17 cellular contexts compared by ENCODE assay signal in genomic region chr1:202628646-202629215, GRCh38.
A peak's percentile ranks its signal among the peaks of the same experiment; 100 is the strongest.
DNase-seq lines count a peak whose midpoint lies in the region; ATAC-seq, FAIRE-seq and TF ChIP-seq lines count a peak whose summit lies in the region.
"Had no signal": no experiment of that assay in that cellular context is flagged by ENCODE, and none has a peak within 500 bp of the region (broad histone marks: within the 10 kb centered on the region; RNA-seq: fewer than 3 reads in every experiment).

No MANE protein-coding gene starts in this region.

- H3K9me2 ChIP-seq in DOHH2 (replicated peaks; ENCODE audit: control insufficient read depth, low read length) = no peaks in the 10 kb centered on the region

- FAIRE-seq in H54 (lab: Jason Lieb, UNC) = no peak

- H3K27ac ChIP-seq in DOHH2 (ENCODE audit: low read depth, low read length) = no peak overlapping the region
- no peak overlapping the region for H3K27ac ChIP-seq in adrenal gland
- H3K27ac ChIP-seq: C4-2B, esophagus squamous epithelium, lower lobe of right lung, tibial artery had no signal

- H3K27me3 ChIP-seq in DOHH2 (ENCODE audit: control insufficient read depth, low read length) = 0 out of 2 replicates have a peak, but pooled peaks cover 5% of the 10 kb centered on the region
- no peaks in the 10 kb centered on the region for H3K27me3 ChIP-seq in HAP-1 (ENCODE audit: low read depth)
- no peaks in the 10 kb centered on the region for H3K27me3 ChIP-seq in adrenal gland

- H3K9me3 Mint-ChIP-seq in T-helper 2 cell treated with Interferon-gamma antibody and Interleukin-4, amounts not matched to agents 5 μg/mL and 100 μg/mL, for 36 hours = no peaks in the 10 kb centered on the region
- H3K9me3 Mint-ChIP-seq in activated naive CD8-positive, alpha-beta T cell treated with anti-CD3 and anti-CD28 coated beads, Interleukin-2, amount 10 ng/mL, durations not matched to agents 7 days and 5 days = no peaks in the 10 kb centered on the region
- H3K9me3 Mint-ChIP-seq in neural crest cell = no peaks in the 10 kb centered on the region
- H3K9me3 Mint-ChIP-seq: brain had no signal

- H3K4me3 ChIP-seq in DOHH2 (ENCODE audit: low read length) (no peak overlapping the region), HAP-1 (no peak overlapping the region), adrenal gland (no peak overlapping the region)
- H3K4me3 ChIP-seq: esophagus squamous epithelium, lower lobe of right lung, tibial artery had no signal

- 0 out of 2 replicates have a peak overlapping the region, but pooled peaks have one; percentile 24 for H3K4me2 ChIP-seq in DOHH2 (ENCODE audit: low read length)

- peaks cover 26% of the 10 kb centered on the region for H3K4me1 Mint-ChIP-seq in T-helper 2 cell treated with Interferon-gamma antibody and Interleukin-4, amounts not matched to agents 5 μg/mL and 100 μg/mL, for 36 hours (ENCODE audit: low read depth)
- H3K4me1 Mint-ChIP-seq in activated naive CD8-positive, alpha-beta T cell treated with anti-CD3 and anti-CD28 coated beads, Interleukin-2, amount 10 ng/mL, durations not matched to agents 7 days and 5 days = peaks cover 22% of the 10 kb centered on the region
- H3K4me1 Mint-ChIP-seq in neural crest cell = no peaks in the 10 kb centered on the region

- H3K27me3 Mint-ChIP-seq in T-helper 2 cell treated with Interferon-gamma antibody and Interleukin-4, amounts not matched to agents 5 μg/mL and 100 μg/mL, for 36 hours (ENCODE audit: low read depth) = peaks cover 37% of the 10 kb centered on the region
- peaks cover 37% of the 10 kb centered on the region for H3K27me3 Mint-ChIP-seq in activated naive CD8-positive, alpha-beta T cell treated with anti-CD3 and anti-CD28 coated beads, Interleukin-2, amount 10 ng/mL, durations not matched to agents 7 days and 5 days
- H3K27me3 Mint-ChIP-seq in neural crest cell (ENCODE audit: low read depth) = peaks cover 11% of the 10 kb centered on the region

- H3K9me3 ChIP-seq in DOHH2 (ENCODE audit: control insufficient read depth, insufficient read depth, low read length) (peaks cover 4% of the 10 kb centered on the region; the same call in 1 of the 2 replicates), HAP-1 (no peaks in the 10 kb centered on the region), adrenal gland (replicated peaks in 1 of 3) (no peaks in the 10 kb centered on the region)
- H3K9me3 ChIP-seq: esophagus squamous epithelium, lower lobe of right lung, tibial artery had no signal

- H3K27ac Mint-ChIP-seq in T-helper 2 cell treated with Interferon-gamma antibody and Interleukin-4, amounts not matched to agents 5 μg/mL and 100 μg/mL, for 36 hours = peak overlapping the region; percentile 81
- H3K27ac Mint-ChIP-seq in activated naive CD8-positive, alpha-beta T cell treated with anti-CD3 and anti-CD28 coated beads, Interleukin-2, amount 10 ng/mL, durations not matched to agents 7 days and 5 days = peak overlapping the region; percentile 26
- peak overlapping the region; percentile 91 for H3K27ac Mint-ChIP-seq in neural crest cell (ENCODE audit: unreplicated experiment)

- no peak for TF ChIP-seq CTCF in DOHH2 (IDR thresholded peaks at IDR 0.05; ENCODE audit: low read depth, low read length, poor library complexity, severe bottlenecking)
- TF ChIP-seq CTCF in neural crest cell (conservative IDR thresholded peaks at IDR 0.05) = no peak
- TF ChIP-seq CTCF in adrenal gland (IDR thresholded peaks at IDR 0.05) = no peak

- peak; percentile 7 for ATAC-seq in activated naive CD8-positive, alpha-beta T cell treated with anti-CD3 and anti-CD28 coated beads, Interleukin-2, amount 10 ng/mL, durations not matched to agents 7 days and 5 days (ENCODE audit: low read depth)

- POLR2A ChIA-PET in activated naive CD8-positive, alpha-beta T cell treated with anti-CD3 and anti-CD28 coated beads, Interleukin-2, amount 10 ng/mL, durations not matched to agents 7 days and 5 days (lab: Charles Lee) = no interaction called here

- H3K4me1 ChIP-seq in DOHH2 (ENCODE audit: control insufficient read depth, low read length) (peaks cover 33% of the 10 kb centered on the region), HAP-1 (no peaks in the 10 kb centered on the region), adrenal gland (replicated peaks in 1 of 2) (no peaks in the 10 kb centered on the region)

- no peaks in the 10 kb centered on the region for H4K20me1 ChIP-seq in DOHH2 (ENCODE audit: control insufficient read depth, insufficient read depth, low read depth, low read length)

- no peaks in the 10 kb centered on the region for H3K79me2 ChIP-seq in DOHH2 (ENCODE audit: control insufficient read depth, low read length)

- DNase-seq in T-helper 2 cell treated with Interferon-gamma antibody and Interleukin-4, amounts not matched to agents 5 μg/mL and 100 μg/mL, for 36 hours (ENCODE audit: low spot score) = no peak
- DNase-seq in T-helper 2 cell (no peak), neural crest cell (ENCODE audit: low read depth, low spot score) (no peak), HAP-1 (ENCODE audit: low spot score in 2 of 2) (no peak), H54 (ENCODE audit: insufficient read length, low spot score) (no peak), adrenal gland (no peak)
- no peak for DNase-seq in activated naive CD8-positive, alpha-beta T cell treated with anti-CD3 and anti-CD28 coated beads, Interleukin-2, amount 10 ng/mL, durations not matched to agents 7 days and 5 days
- DNase-seq: activated gamma-delta T cell, esophagus squamous epithelium, glutamatergic neuron, lower lobe of right lung, NCI-H1694, NCI-H2227 treated with DMSO at 0.1 percent for 48 hours, tibial artery had no signal

- intact Hi-C loops in adrenal gland (cut with DNase I) = no loop called here

- in situ Hi-C loops in HAP-1 (cut with MboI; ENCODE audit: low sequenced_read_pairs) = no loop called here

- no peaks in the 10 kb centered on the region for H3F3A ChIP-seq in DOHH2 (ENCODE audit: control insufficient read depth, insufficient read depth)

- TF ChIP-seq POLR2A in H54 (IDR thresholded peaks at IDR 0.05; ENCODE audit: low read depth, low read length) = no peak
- no peak for TF ChIP-seq POLR2A in adrenal gland (IDR thresholded peaks at IDR 0.05)

- WGBS in adrenal gland, 4 donors = 79 to 88% (median 83%) methylated on average over 7 of the region's 7 CpGs

- no peaks in the 10 kb centered on the region for H3K36me3 ChIP-seq in DOHH2 (ENCODE audit: control insufficient read depth, low read length)
- H3K36me3 ChIP-seq in HAP-1 (replicated peaks) = no peaks in the 10 kb centered on the region
- no peaks in the 10 kb centered on the region for H3K36me3 ChIP-seq in adrenal gland (replicated peaks in 1 of 2)
- H3K36me3 ChIP-seq: esophagus squamous epithelium, lower lobe of right lung, tibial artery had no signal

- H3K36me3 Mint-ChIP-seq in T-helper 2 cell treated with Interferon-gamma antibody and Interleukin-4, amounts not matched to agents 5 μg/mL and 100 μg/mL, for 36 hours (ENCODE audit: low read depth) = no peaks in the 10 kb centered on the region
- no peaks in the 10 kb centered on the region for H3K36me3 Mint-ChIP-seq in activated naive CD8-positive, alpha-beta T cell treated with anti-CD3 and anti-CD28 coated beads, Interleukin-2, amount 10 ng/mL, durations not matched to agents 7 days and 5 days
- H3K36me3 Mint-ChIP-seq in neural crest cell (ENCODE audit: low read depth) = no peaks in the 10 kb centered on the region
- H3K36me3 Mint-ChIP-seq: brain had no signal

- peak overlapping the region; percentile 76 for H3K4me3 Mint-ChIP-seq in T-helper 2 cell treated with Interferon-gamma antibody and Interleukin-4, amounts not matched to agents 5 μg/mL and 100 μg/mL, for 36 hours
- peak overlapping the region; percentile 63 for H3K4me3 Mint-ChIP-seq in activated naive CD8-positive, alpha-beta T cell treated with anti-CD3 and anti-CD28 coated beads, Interleukin-2, amount 10 ng/mL, durations not matched to agents 7 days and 5 days
- no peak overlapping the region for H3K4me3 Mint-ChIP-seq in neural crest cell
- H3K4me3 Mint-ChIP-seq: brain had no signal

Comparison
In these comparisons a context has a peak if more than half of its experiments do, and no peak if none do; other contexts are left out.
1. H3K27ac Mint-ChIP-seq: peak in every context shown above with its lines; median percentile 91 in neural crest cell; 81 in T-helper 2 cell treated with Interferon-gamma antibody and Interleukin-4, amounts not matched to agents 5 μg/mL and 100 μg/mL, for 36 hours; 26 in activated naive CD8-positive, alpha-beta T cell treated with anti-CD3 and anti-CD28 coated beads, Interleukin-2, amount 10 ng/mL, durations not matched to agents 7 days and 5 days.